In the genomic region with DNA sequence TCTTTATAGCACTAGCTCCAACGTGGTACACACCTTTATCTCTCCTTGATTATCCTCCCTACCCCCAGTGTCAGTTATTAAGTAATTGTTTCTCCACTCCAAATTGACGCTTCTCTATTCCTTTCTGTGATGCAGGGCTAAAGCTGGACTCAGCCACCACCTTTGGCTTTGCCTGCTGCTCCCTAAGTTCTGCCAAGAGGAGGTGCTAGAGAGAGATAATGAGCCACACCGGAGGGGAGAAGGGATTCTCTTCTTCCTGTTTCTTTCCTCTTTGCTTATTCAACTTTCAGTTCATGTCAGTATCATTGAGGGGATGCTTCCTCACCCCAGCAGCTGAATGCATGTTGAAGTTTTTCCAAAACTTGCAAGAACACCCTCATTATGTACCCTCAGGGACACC, we compare ENCODE assay signal across 24 cellular contexts.
DNase-seq lines count a peak whose midpoint lies in the region; ATAC-seq, FAIRE-seq and TF ChIP-seq lines count a peak whose summit lies in the region.
"Had no signal": no experiment of that assay in that cellular context is flagged by ENCODE, and none has a peak within 500 bp of the region (broad histone marks: within the 10 kb centered on the region; RNA-seq: fewer than 3 reads in every experiment).

No MANE protein-coding gene starts in this region.

- no peaks in the 10 kb centered on the region for H3K9me3 ChIP-seq in DOHH2 (ENCODE audit: control insufficient read depth, insufficient read depth, low read length)
- H3K9me3 ChIP-seq in PC-3 (ENCODE audit: low read length) = no peaks in the 10 kb centered on the region
- H3K9me3 ChIP-seq in esophagus muscularis mucosa = no peaks in the 10 kb centered on the region
- H3K9me3 ChIP-seq: ovary, sigmoid colon, tibial nerve had no signal

- TF ChIP-seq EP300 in esophagus muscularis mucosa (IDR thresholded peaks at IDR 0.05) = no peak

- H3K4me3 ChIP-seq in DOHH2 (ENCODE audit: low read length) (no peak overlapping the region), PC-3 (ENCODE audit: low read length) (no peak overlapping the region), esophagus muscularis mucosa (no peak overlapping the region)
- H3K4me3 ChIP-seq: lung, ovary, sigmoid colon, tibial nerve had no signal

- no peak overlapping the region for H3K4me2 ChIP-seq in DOHH2 (ENCODE audit: low read length)
- no peak overlapping the region for H3K4me2 ChIP-seq in PC-3 (ENCODE audit: low read length)

- intact Hi-C loops in PC-3 (cut with micrococcal nuclease) = no loop called here
- intact Hi-C loops in esophagus muscularis mucosa (cut with DNase I) = no loop called here

- in situ Hi-C loops in G401 (cut with HindIII; ENCODE audit: low sequenced_read_pairs) = no loop called here

- H3K27ac ChIP-seq in DOHH2 (ENCODE audit: low read depth, low read length) = no peak overlapping the region
- no peak overlapping the region for H3K27ac ChIP-seq in PC-3 (ENCODE audit: low read length)
- no peak overlapping the region for H3K27ac ChIP-seq in esophagus muscularis mucosa (replicated peaks in 1 of 4)
- H3K27ac ChIP-seq: ovary, sigmoid colon, tibial nerve had no signal

- H3K4me1 ChIP-seq in DOHH2 (ENCODE audit: control insufficient read depth, low read length) = no peaks in the 10 kb centered on the region
- no peaks in the 10 kb centered on the region for H3K4me1 ChIP-seq in PC-3 (ENCODE audit: insufficient read depth, low read length)
- no peaks in the 10 kb centered on the region for H3K4me1 ChIP-seq in esophagus muscularis mucosa
- H3K4me1 ChIP-seq: sigmoid colon, tibial nerve had no signal

- CTCF ChIA-PET in PC-3 (lab: Charles Lee) = no interaction called here

- H2AFZ ChIP-seq in PC-3 (ENCODE audit: low read length) = no peak overlapping the region

- H3K79me2 ChIP-seq in DOHH2 (ENCODE audit: control insufficient read depth, low read length) (no peaks in the 10 kb centered on the region), PC-3 (ENCODE audit: low read length) (no peaks in the 10 kb centered on the region)

- H3F3A ChIP-seq in DOHH2 (ENCODE audit: control insufficient read depth, insufficient read depth) (no peaks in the 10 kb centered on the region), PC-3 (ENCODE audit: low read length, unreplicated experiment) (no peaks in the 10 kb centered on the region)

- no peak for TF ChIP-seq POLR2A in esophagus muscularis mucosa (IDR thresholded peaks at IDR 0.05; ENCODE audit: low read depth)

- BruUV-seq in PC-3 (replicated peaks; lab: Mats Ljungman, UMichigan) = no TSS peak

- H3K36me3 ChIP-seq in DOHH2 (ENCODE audit: control insufficient read depth, low read length) (no peaks in the 10 kb centered on the region), PC-3 (ENCODE audit: low read depth, low read length) (no peaks in the 10 kb centered on the region), esophagus muscularis mucosa (no peaks in the 10 kb centered on the region)
- H3K36me3 ChIP-seq: ovary, sigmoid colon, tibial nerve had no signal

- peak; percentile 18 for TF ChIP-seq CTCF in DOHH2 (IDR thresholded peaks at IDR 0.05; ENCODE audit: low read depth, low read length, poor library complexity, severe bottlenecking)
- TF ChIP-seq CTCF in PC-3 (conservative IDR thresholded peaks at IDR 0.05; ENCODE audit: low read depth, low read length) = peak; percentile 34; the same call in 1 of the 2 replicates
- TF ChIP-seq CTCF in esophagus muscularis mucosa (IDR thresholded peaks at IDR 0.05) = no peak

- H3K9me2 ChIP-seq in DOHH2 (replicated peaks; ENCODE audit: control insufficient read depth, low read length) (no peaks in the 10 kb centered on the region), PC-3 (replicated peaks; ENCODE audit: low read length) (no peaks in the 10 kb centered on the region)

- no peak for FAIRE-seq in HTR-8/SVneo (lab: Jason Lieb, UNC)
- FAIRE-seq: RCC 7860 had no signal

- no peak overlapping the region for H3K9ac ChIP-seq in PC-3 (ENCODE audit: low read length)

- DNase-seq in HTR-8/SVneo (ENCODE audit: insufficient read length, low spot score) (peak; percentile 3), PC-3 (no peak), iPS-NIHi11 (ENCODE audit: low spot score) (peak; percentile 37), esophagus muscularis mucosa (ENCODE audit: extremely low spot score) (no peak), occipital lobe (lab: John Stamatoyannopoulos, UW) (no peak), GM19238 (ENCODE audit: insufficient read length, low spot score) (no peak), G401 (ENCODE audit: low spot score) (no peak)
- DNase-seq: activated CD4-positive, alpha-beta T cell treated with anti-CD3 and anti-CD28 coated beads for 1 hour; activated CD8-positive, alpha-beta memory T cell treated with anti-CD3 and anti-CD28 coated beads for 24 hours; activated naive CD4-positive, alpha-beta T cell treated with anti-CD3 and anti-CD28 coated beads, Interleukin-2, amount 10 ng/mL, durations not matched to agents 7 days and 5 days; activated T-cell treated with anti-CD3 and anti-CD28 coated beads, Interleukin-2, amount 50 U/mL, for 48 hours; effector CD4-positive, alpha-beta T cell; GF-D8; NCI-H1092 treated with DMSO at 0.1 percent for 48 hours; NCI-H526 treated with DMSO at 0.1 percent for 48 hours; ovary; sigmoid colon; stimulated activated naive CD8-positive, alpha-beta T cell treated with anti-CD3 and anti-CD28 coated beads, Interleukin-15, Interleukin-2, amounts not matched to agents 100 U/mL and 50 U/mL, for 24 hours; T-helper 9 cell had no signal

- WGBS in esophagus muscularis mucosa = 38% methylated on average over 3 of the region's 3 CpGs

- no peak for ATAC-seq in PC-3
- ATAC-seq: SK-N-SH treated with all-trans-retinoic acid at 6 μM for 48 hours; stimulated activated naive CD8-positive, alpha-beta T cell treated with anti-CD3 and anti-CD28 coated beads, Interleukin-15, Interleukin-2, amounts not matched to agents 100 U/mL and 50 U/mL, for 24 hours had no signal

- H4K20me1 ChIP-seq in DOHH2 (ENCODE audit: control insufficient read depth, insufficient read depth, low read depth, low read length) = no peaks in the 10 kb centered on the region
- no peaks in the 10 kb centered on the region for H4K20me1 ChIP-seq in PC-3 (ENCODE audit: low read length)

- H3K27me3 ChIP-seq in DOHH2 (ENCODE audit: control insufficient read depth, low read length) (no peaks in the 10 kb centered on the region), PC-3 (ENCODE audit: low read length) (peaks cover 55% of the 10 kb centered on the region), esophagus muscularis mucosa (no peaks in the 10 kb centered on the region)
- H3K27me3 ChIP-seq: ovary, sigmoid colon, tibial nerve had no signal

- POLR2A ChIA-PET in PC-3 (lab: Charles Lee; ENCODE audit: unreplicated experiment) = no interaction called here

Comparison
In these comparisons a context has a peak if more than half of its experiments do, and no peak if none do; other contexts are left out.
1. CTCF ChIP-seq: peak in DOHH2 (single experiment) and PC-3 (single experiment); none in esophagus muscularis mucosa (0 of 3).
2. DNase-seq: peak in HTR-8/SVneo (single experiment) and iPS-NIHi11 (single experiment); none in PC-3 (single experiment), esophagus muscularis mucosa (single experiment), occipital lobe (single experiment), GM19238 (single experiment) and G401 (single experiment).